8 cellular contexts compared by ENCODE assay signal in the genomic region with DNA sequence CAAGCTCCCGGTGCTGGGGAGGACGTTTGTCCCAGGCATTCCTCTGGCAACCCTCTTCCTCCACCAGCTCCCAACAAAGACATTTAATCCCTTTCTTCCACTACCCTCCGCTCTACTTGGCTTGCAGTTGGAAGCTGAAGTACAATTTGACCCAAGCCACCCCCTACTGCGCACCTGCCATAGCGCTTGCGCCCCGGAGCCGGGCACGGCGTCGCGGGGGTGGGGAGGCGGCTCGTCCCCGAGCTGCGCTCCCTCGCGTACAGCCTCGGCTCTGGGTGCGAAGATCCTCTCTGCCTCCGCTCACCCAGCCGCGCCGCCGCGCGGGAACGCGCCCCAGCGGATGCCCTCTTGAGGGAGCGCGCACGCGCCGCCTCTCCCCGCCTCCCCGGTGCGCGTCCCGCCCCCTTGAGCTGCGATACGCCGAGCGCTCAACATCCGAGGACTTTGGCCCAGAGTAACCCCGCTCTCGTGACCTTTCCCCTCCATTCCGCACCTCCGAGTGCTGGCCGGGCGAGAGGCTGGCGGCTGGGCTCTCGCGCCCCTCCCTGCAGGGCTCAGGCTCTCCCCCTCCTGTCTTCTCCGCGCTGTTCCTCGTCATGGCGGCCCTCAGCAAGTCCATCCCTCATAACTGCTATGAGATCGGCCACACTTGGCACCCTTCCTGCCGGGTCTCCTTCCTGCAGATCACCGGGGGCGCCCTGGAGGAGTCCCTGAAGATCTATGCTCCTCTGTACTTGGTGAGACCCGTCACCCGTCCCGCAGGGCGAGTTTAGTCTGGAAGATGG.
A peak's percentile ranks its signal among the peaks of the same experiment; 100 is the strongest.
DNase-seq lines count a peak whose midpoint lies in the region; ATAC-seq lines count a peak whose summit lies in the region.

A gene (plus strand): TSS at position 485 of the 785 bp plus-strand sequence. CDS start 112 bp downstream, at position 597.

- peak; percentile 99 for ATAC-seq in GM19043 (IDR thresholded peaks at IDR 0.05; ENCODE audit: low read depth, unreplicated experiment)
- ATAC-seq in HG03354 (IDR thresholded peaks at IDR 0.05; ENCODE audit: poor library complexity, severe bottlenecking, unreplicated experiment) = peak; percentile 99

- DNase-seq in AG20443 (ENCODE audit: low spot score) (peak; percentile 99), NCI-H446 (lab: John Stamatoyannopoulos, UW) (peak; percentile 68 to 94), iris pigment epithelial cell (ENCODE audit: low read depth) (peak; percentile 92)
- DNase-seq in activated CD4-positive, CD25-positive, alpha-beta regulatory T cell treated with anti-CD3 and anti-CD28 coated beads, Interleukin-2, amount 50 U/mL, for 16 hours (ENCODE audit: low read depth, low spot score) = peak; percentile 77
- DNase-seq in central memory CD4-positive, alpha-beta T cell = peak; percentile 87
- DNase-seq in stimulated activated CD4-positive, alpha-beta T cell treated with anti-CD3 and anti-CD28 coated beads, Interleukin-12 subunit alpha, Interleukin-12 subunit beta, amount 100 ng/mL, for 24 hours (ENCODE audit: low read depth in 2 of 2) = peak; percentile 86 to 92

Comparison
In these comparisons a context has a peak if more than half of its experiments do, and no peak if none do; other contexts are left out.
1. Peak in every context shown above with its lines: DNase-seq and ATAC-seq.